9 cellular contexts compared by ENCODE assay signal in genomic region chr2:178306351-178307073, GRCh38.
DNase-seq lines count a peak whose midpoint lies in the region; ATAC-seq, FAIRE-seq and TF ChIP-seq lines count a peak whose summit lies in the region.
"Had no signal": no experiment of that assay in that cellular context is flagged by ENCODE, and none has a peak within 500 bp of the region (broad histone marks: within the 10 kb centered on the region; RNA-seq: fewer than 3 reads in every experiment).

No MANE protein-coding gene starts in this region.

- no peak overlapping the region for H3K27ac ChIP-seq in keratinocyte (ENCODE audit: control insufficient read depth, insufficient read depth, low read length)

- DNase-seq in DMS 273 (lab: John Stamatoyannopoulos, UW; ENCODE audit: unreplicated experiment) (peak; percentile 68), DMS 273 treated with DMSO at 0.1 percent for 48 hours (lab: John Stamatoyannopoulos, UW) (no peak), GM20000 (ENCODE audit: low spot score) (peak; percentile 58), NCI-H748 treated with DMSO at 0.1 percent for 48 hours (lab: John Stamatoyannopoulos, UW) (peak; percentile 42), adipocyte (ENCODE audit: low read depth) (peak; percentile 43), keratinocyte (ENCODE audit: low read depth, low spot score) (no peak), stromal cell of bone marrow (ENCODE audit: low read depth) (peak; percentile 31)

- H3K9me3 ChIP-seq in adipocyte (ENCODE audit: control insufficient read depth, low read length) (no peaks in the 10 kb centered on the region), keratinocyte (ENCODE audit: control insufficient read depth, low read depth, low read length) (no peaks in the 10 kb centered on the region)

- no peaks in the 10 kb centered on the region for H4K20me1 ChIP-seq in keratinocyte (ENCODE audit: control insufficient read depth, extremely low read depth, insufficient read depth, low read length)

- no peak overlapping the region for H3K4me2 ChIP-seq in keratinocyte (ENCODE audit: control insufficient read depth, extremely low read depth, insufficient read depth, low read depth, low read length)

- no peak overlapping the region for H2AFZ ChIP-seq in keratinocyte (ENCODE audit: control insufficient read depth, low read length)

- TF ChIP-seq CTCF in GM20000 (IDR thresholded peaks at IDR 0.05; ENCODE audit: extremely low read depth, missing control alignments) (peak; percentile 69), keratinocyte (optimal IDR thresholded peaks at IDR 0.05 in 1 of 3, IDR thresholded peaks at IDR 0.05 in 1 of 3, conservative IDR thresholded peaks at IDR 0.05 in 1 of 3; ENCODE audit: extremely low read depth in 1 of 3, insufficient read depth in 2 of 3, low read length in 3 of 3) (peak; percentile 78 to 83 (median 82))

- no peaks in the 10 kb centered on the region for H3K27me3 ChIP-seq in adipocyte (replicated peaks; ENCODE audit: control insufficient read depth, insufficient read depth, low read length)
- H3K27me3 ChIP-seq in keratinocyte (ENCODE audit: control insufficient read depth, extremely low read depth, insufficient read depth, low read length): no peaks in the 10 kb centered on the region

- H3K9ac ChIP-seq in adipocyte (ENCODE audit: low read length) (no peak overlapping the region), keratinocyte (ENCODE audit: control insufficient read depth, extremely low read depth, insufficient read depth, low read length) (no peak overlapping the region)

- no peaks in the 10 kb centered on the region for H3K79me2 ChIP-seq in keratinocyte (ENCODE audit: control insufficient read depth, insufficient read depth, low read length)

- H3K9me1 ChIP-seq in keratinocyte (ENCODE audit: control insufficient read depth, extremely low read depth, insufficient read depth, low read length): no peaks in the 10 kb centered on the region

- ATAC-seq in HG03439 (IDR thresholded peaks at IDR 0.05; ENCODE audit: unreplicated experiment): peak; percentile 98

- peak; percentile 61 for FAIRE-seq in keratinocyte (lab: Jason Lieb, UNC)
- FAIRE-seq: A204.1 had no signal

- H3K4me3 ChIP-seq in adipocyte (ENCODE audit: low read length) (no peak overlapping the region), keratinocyte (ENCODE audit: control insufficient read depth in 2 of 3, extremely low read depth in 1 of 3, insufficient read depth in 2 of 3, low read depth in 1 of 3, low read length in 3 of 3) (no peak overlapping the region)

- H3K4me1 ChIP-seq in adipocyte (ENCODE audit: control insufficient read depth, insufficient read depth, low read length) (no peaks in the 10 kb centered on the region), keratinocyte (ENCODE audit: control insufficient read depth, extremely low read depth, insufficient read depth, low read length) (peaks cover 5% of the 10 kb centered on the region)

- H3K36me3 ChIP-seq in adipocyte (ENCODE audit: control insufficient read depth, insufficient read depth, low read length, severe bottlenecking) (no peaks in the 10 kb centered on the region), keratinocyte (ENCODE audit: control insufficient read depth in 2 of 2, extremely low read depth in 1 of 2, insufficient read depth in 2 of 2, low read length in 2 of 2) (no peaks in the 10 kb centered on the region)

- dilution Hi-C loops in keratinocyte (cut with MboI; ENCODE audit: extremely low pct_ligation_motif_present, low sequenced_read_pairs): no loop called here

Comparison
In these comparisons a context has a peak if more than half of its experiments do, and no peak if none do; other contexts are left out.
1. DNase-seq: peak in DMS 273 (single experiment), GM20000 (single experiment), NCI-H748 treated with DMSO at 0.1 percent for 48 hours (single experiment), adipocyte (single experiment) and stromal cell of bone marrow (single experiment); none in DMS 273 treated with DMSO at 0.1 percent for 48 hours (single experiment) and keratinocyte (single experiment).